Comparison of ENCODE assay signal across 13 cellular contexts in genomic region chr4:120053916-120054315, GRCh38. TPM values are rescaled to one million over a fixed set of nuclear protein-coding genes. Genes with fewer than 3 reads are reported as not detected.
DNase-seq lines count a peak whose midpoint lies in the region; ATAC-seq, FAIRE-seq and TF ChIP-seq lines count a peak whose summit lies in the region.
"Had no signal": no experiment of that assay in that cellular context is flagged by ENCODE, and none has a peak within 500 bp of the region (broad histone marks: within the 10 kb centered on the region; RNA-seq: fewer than 3 reads in every experiment).

No MANE protein-coding gene starts in this region.

- no peak for FAIRE-seq in kidney (lab: Jason Lieb, UNC)

- TF ChIP-seq CTCF in GM20000 (IDR thresholded peaks at IDR 0.05; ENCODE audit: extremely low read depth, missing control alignments): no peak
- no peak for TF ChIP-seq CTCF in NB4 (IDR thresholded peaks at IDR 0.05; ENCODE audit: low read depth, low read length)
- TF ChIP-seq CTCF in MCF 10A (IDR thresholded peaks at IDR 0.05; ENCODE audit: unreplicated experiment): no peak
- TF ChIP-seq CTCF in kidney (IDR thresholded peaks at IDR 0.05; ENCODE audit: borderline replicate concordance, extremely low read depth, insufficient read depth): no peak

- H3K27ac Mint-ChIP-seq in MCF 10A (ENCODE audit: low read depth, unreplicated experiment): no peak overlapping the region

- CTCF ChIA-PET in MCF 10A (lab: Yijun Ruan, JAX): interaction anchor here (0.6 to 11.0 kb wide), 7 partner anchors 12 to 740 kb away, joined by 3 to 121 read pairs (median 3); partner anchors contain the start of gene PDE5A

- no peak overlapping the region for H3K9ac ChIP-seq in kidney (ENCODE audit: low read length in 2 of 2)

- TF ChIP-seq POLR2A in NB4 (IDR thresholded peaks at IDR 0.05; ENCODE audit: extremely low read depth, insufficient read length): no peak

- DNase-seq in GM20000 (ENCODE audit: low spot score) (peak; percentile 9), NB4 (ENCODE audit: low read depth) (peak; percentile 26), MCF 10A (ENCODE audit: unreplicated experiment) (no peak), cardiac septum (ENCODE audit: low spot score) (no peak), kidney (no peak), NCI-H524 treated with DMSO at 0.1 percent for 48 hours (lab: John Stamatoyannopoulos, UW) (no peak)
- DNase-seq: activated effector memory CD4-positive, alpha-beta T cell treated with Interleukin-2 at 50 U/mL for 16 hours; mammary epithelial cell; NCI-H1436 had no signal

- no peaks in the 10 kb centered on the region for H3K9me3 ChIP-seq in kidney (ENCODE audit: control insufficient read depth in 1 of 2, low read length in 2 of 2)

- intact Hi-C loops in MCF 10A (cut with micrococcal nuclease) (loop anchor here (2.0 kb wide), 1 partner anchor 267 kb away; no protein-coding TSS in a partner anchor), cardiac septum (cut with DNase I) (loop anchor here (5.0 kb wide), 1 partner anchor 492 kb away; no protein-coding TSS in a partner anchor), kidney (cut with DNase I) (loop anchor here (5.0 to 10.0 kb wide), 2 partner anchors 427 to 739 kb away; partner anchors contain the start of gene PDE5A)

- POLR2A ChIA-PET in MCF 10A (lab: Yijun Ruan, JAX): interaction anchor here (0.6 to 1.6 kb wide), 3 partner anchors 9 to 496 kb away, joined by 3 to 7 read pairs (median 3); no protein-coding TSS in a partner anchor

- no peak overlapping the region for H3K4me3 Mint-ChIP-seq in MCF 10A (ENCODE audit: unreplicated experiment)

- no peaks in the 10 kb centered on the region for H3K9me3 Mint-ChIP-seq in MCF 10A (ENCODE audit: unreplicated experiment)

- peaks cover under 1% of the 10 kb centered on the region for H3K36me3 Mint-ChIP-seq in MCF 10A (ENCODE audit: insufficient read depth, unreplicated experiment)

- no peaks in the 10 kb centered on the region for H3K4me1 ChIP-seq in kidney (ENCODE audit: control insufficient read depth in 1 of 2, insufficient read depth in 1 of 2, low read depth in 1 of 2, low read length in 2 of 2)

- ATAC-seq in GM18498 (IDR thresholded peaks at IDR 0.05; ENCODE audit: unreplicated experiment): peak; percentile 74
- peak; percentile 70 for ATAC-seq in HG03025 (IDR thresholded peaks at IDR 0.05; ENCODE audit: low FRiP score, unreplicated experiment)

- H3K27me3 Mint-ChIP-seq in MCF 10A (ENCODE audit: insufficient read depth, unreplicated experiment): no peaks in the 10 kb centered on the region

- no TSS peak for BruUV-seq in MCF 10A (replicated peaks; lab: Mats Ljungman, UMichigan)

- H3K4me3 ChIP-seq in NB4 (ENCODE audit: low read depth, low read length) (no peak overlapping the region), kidney (ENCODE audit: low read length in 2 of 2) (no peak overlapping the region)

- no peak overlapping the region for H3K27ac ChIP-seq in kidney (ENCODE audit: low read depth in 2 of 2, low read length in 2 of 2)
- H3K27ac ChIP-seq: HL-60, VCaP had no signal

- no peaks in the 10 kb centered on the region for H3K36me3 ChIP-seq in kidney (ENCODE audit: control insufficient read depth in 1 of 2, insufficient read depth in 2 of 2, low read length in 2 of 2)

- H3K4me1 Mint-ChIP-seq in MCF 10A (ENCODE audit: insufficient read depth, unreplicated experiment): peaks cover 13% of the 10 kb centered on the region

RNA-seq across cellular contexts. Expression of gene MAD2L1, which starts 12.7 kb away (rescaled TPM):
- total RNA-seq in MCF 10A (2022) (16.2 and 26.8 TPM in 2 replicates), cardiac septum (1.9 TPM), kidney (1.9 TPM)
- polyA plus RNA-seq in kidney (ENCODE audit: insufficient read depth, low read depth, low replicate concordance): 2.0 TPM

Comparison
In these comparisons a context has a peak if more than half of its experiments do, and no peak if none do; other contexts are left out.
1. DNase-seq: peak in GM20000 (single experiment) and NB4 (single experiment); none in MCF 10A (single experiment), cardiac septum (single experiment), kidney (single experiment) and NCI-H524 treated with DMSO at 0.1 percent for 48 hours (single experiment).